ENCODE assay signal across 8 cellular contexts in the genomic region with DNA sequence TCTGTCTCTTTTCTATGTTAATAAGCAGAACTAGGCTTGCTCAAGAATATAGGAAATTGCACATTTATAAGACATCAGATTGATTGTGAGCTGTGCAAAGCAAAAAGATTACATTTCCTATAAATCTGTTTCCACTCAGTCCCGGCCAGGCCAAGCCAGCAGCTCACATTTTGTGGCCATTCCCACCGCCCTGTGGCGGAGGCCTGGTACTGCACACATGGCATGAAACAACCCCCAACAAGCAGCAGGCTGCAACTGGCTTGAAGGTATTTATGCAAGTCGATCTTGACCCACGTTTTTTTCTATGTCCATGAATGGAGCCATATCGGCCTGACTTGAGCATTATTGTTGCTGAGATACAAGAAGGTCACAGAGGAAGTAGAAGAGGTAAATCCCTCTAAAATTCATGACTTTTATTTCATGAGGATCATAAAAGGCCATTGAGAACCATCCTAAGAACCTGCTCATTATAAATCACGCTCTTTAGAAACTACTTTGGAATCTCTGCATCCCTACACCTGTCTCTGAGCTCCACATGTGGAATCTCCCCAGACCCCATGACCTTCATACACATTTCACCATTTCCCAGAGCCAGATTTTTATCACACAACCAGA.
A peak's percentile ranks its signal among the peaks of the same experiment; 100 is the strongest.
DNase-seq lines count a peak whose midpoint lies in the region; ATAC-seq and TF ChIP-seq lines count a peak whose summit lies in the region.

No MANE protein-coding gene starts in this region.

- peak; percentile 44 for TF ChIP-seq CTCF in CD8-positive, alpha-beta T cell (IDR thresholded peaks at IDR 0.05)
- peak in 3 of 4 experiments; percentile 61 to 69 (median 62) for TF ChIP-seq CTCF in prostate gland (IDR thresholded peaks at IDR 0.05)

- no peak for TF ChIP-seq POLR2A in prostate gland (IDR thresholded peaks at IDR 0.05)

- H3K4me1 ChIP-seq in CD8-positive, alpha-beta T cell (ENCODE audit: insufficient read depth, low read length), result no peaks in the 10 kb centered on the region
- H3K4me1 ChIP-seq in prostate gland (replicated peaks), result no peaks in the 10 kb centered on the region

- H3K27ac Mint-ChIP-seq in CD8-positive, alpha-beta T cell, result no peak overlapping the region
- H3K27ac Mint-ChIP-seq in activated naive CD8-positive, alpha-beta T cell treated with anti-CD3 and anti-CD28 coated beads, Interleukin-2, amount 50 U/mL, for 24 hours, result no peak overlapping the region

- H3K4me3 Mint-ChIP-seq in CD8-positive, alpha-beta T cell, result no peak overlapping the region
- H3K4me3 Mint-ChIP-seq in activated naive CD8-positive, alpha-beta T cell treated with anti-CD3 and anti-CD28 coated beads, Interleukin-2, amount 50 U/mL, for 24 hours, result no peak overlapping the region

- POLR2A ChIA-PET in CD8-positive, alpha-beta T cell (lab: Charles Lee), result no interaction called here

- CTCF ChIA-PET in CD8-positive, alpha-beta T cell (lab: Charles Lee), result no interaction called here

- H3K9me3 ChIP-seq in CD8-positive, alpha-beta T cell (ENCODE audit: low read length), result no peaks in the 10 kb centered on the region
- no peaks in the 10 kb centered on the region for H3K9me3 ChIP-seq in prostate gland

- no peak overlapping the region for H3K27ac ChIP-seq in CD8-positive, alpha-beta T cell (ENCODE audit: low read depth, low read length)
- H3K27ac ChIP-seq in prostate gland, result no peak overlapping the region

- no peaks in the 10 kb centered on the region for H3K4me1 Mint-ChIP-seq in CD8-positive, alpha-beta T cell (ENCODE audit: low read depth)
- no peaks in the 10 kb centered on the region for H3K4me1 Mint-ChIP-seq in activated naive CD8-positive, alpha-beta T cell treated with anti-CD3 and anti-CD28 coated beads, Interleukin-2, amount 50 U/mL, for 24 hours

- 23% methylated on average over 7 of the region's 7 CpGs for WGBS in prostate gland

- no peak for ATAC-seq in CD8-positive, alpha-beta T cell
- peak; percentile 61 for ATAC-seq in GM19452 (IDR thresholded peaks at IDR 0.05; ENCODE audit: unreplicated experiment)
- ATAC-seq in activated naive CD8-positive, alpha-beta T cell treated with anti-CD3 and anti-CD28 coated beads, Interleukin-2, amount 50 U/mL, for 24 hours, result no peak
- ATAC-seq in left cardiac atrium, result peak; percentile 82
- no peak for ATAC-seq in HG03039 (IDR thresholded peaks at IDR 0.05; ENCODE audit: unreplicated experiment)

- H3K27me3 ChIP-seq in CD8-positive, alpha-beta T cell (ENCODE audit: insufficient read depth, low read length), result no peaks in the 10 kb centered on the region
- H3K27me3 ChIP-seq in prostate gland (replicated peaks; ENCODE audit: insufficient read depth), result no peaks in the 10 kb centered on the region

- intact Hi-C loops in CD8-positive, alpha-beta T cell (cut with DNase I, micrococcal nuclease), result loop anchor here in 1 of 2 experiments (5.0 kb wide), 1 partner anchor 1574 kb away; no protein-coding TSS in a partner anchor
- intact Hi-C loops in left cardiac atrium (cut with DNase I) (no loop called here), prostate gland (cut with DNase I) (no loop called here)

- no peaks in the 10 kb centered on the region for H3K36me3 Mint-ChIP-seq in CD8-positive, alpha-beta T cell
- H3K36me3 Mint-ChIP-seq in activated naive CD8-positive, alpha-beta T cell treated with anti-CD3 and anti-CD28 coated beads, Interleukin-2, amount 50 U/mL, for 24 hours (ENCODE audit: low read depth), result no peaks in the 10 kb centered on the region

- H3K4me3 ChIP-seq in CD8-positive, alpha-beta T cell (ENCODE audit: low read depth, low read length), result no peak overlapping the region
- no peak overlapping the region for H3K4me3 ChIP-seq in prostate gland

- no peaks in the 10 kb centered on the region for H3K9me3 Mint-ChIP-seq in CD8-positive, alpha-beta T cell
- no peaks in the 10 kb centered on the region for H3K9me3 Mint-ChIP-seq in activated naive CD8-positive, alpha-beta T cell treated with anti-CD3 and anti-CD28 coated beads, Interleukin-2, amount 50 U/mL, for 24 hours

- peaks cover 9% of the 10 kb centered on the region for H3K27me3 Mint-ChIP-seq in CD8-positive, alpha-beta T cell (ENCODE audit: low read depth)
- peaks cover 7% of the 10 kb centered on the region for H3K27me3 Mint-ChIP-seq in activated naive CD8-positive, alpha-beta T cell treated with anti-CD3 and anti-CD28 coated beads, Interleukin-2, amount 50 U/mL, for 24 hours

- DNase-seq in CD8-positive, alpha-beta T cell, result peak in 3 of 7 experiments; percentile 0 to 5 (median 2)
- DNase-seq in NCI-H1930 (lab: John Stamatoyannopoulos, UW) (peak; percentile 51 to 61), left cardiac atrium (peak; percentile 53), prostate gland (ENCODE audit: low spot score) (peak; percentile 33), DMS79 (lab: John Stamatoyannopoulos, UW) (no peak)
- peak; percentile 27 for DNase-seq in activated naive CD8-positive, alpha-beta T cell treated with anti-CD3 and anti-CD28 coated beads, Interleukin-2, amount 50 U/mL, for 24 hours

- H3K36me3 ChIP-seq in CD8-positive, alpha-beta T cell (ENCODE audit: insufficient read depth, low read length), result no peaks in the 10 kb centered on the region
- H3K36me3 ChIP-seq in prostate gland, result no peaks in the 10 kb centered on the region

Comparison
In these comparisons a context has a peak if more than half of its experiments do, and no peak if none do; other contexts are left out.
1. ATAC-seq: peak in GM19452 (single experiment) and left cardiac atrium (2 of 2); none in CD8-positive, alpha-beta T cell (single experiment), activated naive CD8-positive, alpha-beta T cell treated with anti-CD3 and anti-CD28 coated beads, Interleukin-2, amount 50 U/mL, for 24 hours (single experiment) and HG03039 (single experiment).